Comparison of ENCODE assay signal across 29 cellular contexts in genomic region chrX:47941423-47941822, GRCh38.
"Had no signal": no experiment of that assay in that cellular context is flagged by ENCODE, and none has a peak within 500 bp of the region (broad histone marks: within the 10 kb centered on the region; RNA-seq: fewer than 3 reads in every experiment).

No MANE protein-coding gene starts in this region.

- DNase-seq: activated CD4-positive, alpha-beta T cell treated with anti-CD3 and anti-CD28 coated beads, Interleukin-2, amount 50 U/mL, for 1 hour; activated CD4-positive, CD25-positive, alpha-beta regulatory T cell treated with anti-CD3 and anti-CD28 coated beads, Interleukin-2, amount 50 U/mL, for 72 hours; activated CD8-positive, alpha-beta T cell treated with anti-CD3 and anti-CD28 coated beads for 36 hours; activated effector memory CD4-positive, alpha-beta T cell treated with Interleukin-2 at 50 U/mL for 16 hours; activated naive CD4-positive, alpha-beta T cell treated with Interleukin-2 at 50 U/mL for 16 hours; activated T-cell treated with anti-CD3 and anti-CD28 coated beads, Interleukin-2, amount 50 U/mL, for 48 hours; anterior cingulate cortex; dorsolateral prefrontal cortex; effector memory CD8-positive, alpha-beta T cell; heart right ventricle; kidney glomerular epithelial cell; left lung; lower lobe of right lung; mesendoderm; natural killer cell; occipital lobe; psoas muscle; sigmoid colon; small intestine; stimulated activated CD4-positive, alpha-beta T cell treated with anti-CD3 and anti-CD28 coated beads, Interleukin-4, amount 100 ng/mL, for 24 hours; stimulated activated naive CD8-positive, alpha-beta T cell treated with anti-CD3 and anti-CD28 coated beads, Interleukin-15, amount 100 ng/mL, for 72 hours; substantia nigra; T1000; uterus had no signal

- H3K4me1 ChIP-seq: heart right ventricle, left lung, lower lobe of right lung, neural progenitor cell, parathyroid adenoma, psoas muscle, sigmoid colon, uterus had no signal

- H3K9ac ChIP-seq: neural progenitor cell, parathyroid adenoma had no signal

- H3K4me3 ChIP-seq: cardiac muscle cell, coronary artery, dorsolateral prefrontal cortex, heart right ventricle, left lung, lower lobe of right lung, neural progenitor cell, psoas muscle, sigmoid colon, uterus had no signal

- H3K36me3 ChIP-seq: cardiac muscle cell, heart right ventricle, left lung, lower lobe of right lung, neural progenitor cell, sigmoid colon, uterus had no signal

- H3K27ac ChIP-seq: cardiac muscle cell, coronary artery, dorsolateral prefrontal cortex, heart right ventricle, left lung, lower lobe of right lung, neural progenitor cell, parathyroid adenoma, psoas muscle, sigmoid colon, uterus had no signal

- ATAC-seq: activated CD8-positive, alpha-beta T cell treated with anti-CD3 and anti-CD28 coated beads for 36 hours; effector memory CD8-positive, alpha-beta T cell; heart right ventricle; left lung; lower lobe of right lung; natural killer cell; psoas muscle; stimulated activated memory B cell treated with anti-CD40 and anti-IgM and Interleukin-4, amounts not matched to agents 10 μg/mL and 1 μg/mL and 100 μg/mL, for 72 hours; stimulated activated naive CD8-positive, alpha-beta T cell treated with anti-CD3 and anti-CD28 coated beads, Interleukin-15, amount 100 ng/mL, for 72 hours had no signal

- FAIRE-seq: small intestine had no signal

- H3K27me3 ChIP-seq: cardiac muscle cell, heart right ventricle, left lung, neural progenitor cell, sigmoid colon, uterus had no signal

- H3K9me3 ChIP-seq: left lung, lower lobe of right lung, sigmoid colon, uterus had no signal

- H3K4me2 ChIP-seq: neural progenitor cell had no signal

- H3K79me2 ChIP-seq: parathyroid adenoma had no signal

- H2AFZ ChIP-seq: neural progenitor cell, parathyroid adenoma had no signal
